Comparison of ENCODE assay signal across 27 cellular contexts in the genomic region with DNA sequence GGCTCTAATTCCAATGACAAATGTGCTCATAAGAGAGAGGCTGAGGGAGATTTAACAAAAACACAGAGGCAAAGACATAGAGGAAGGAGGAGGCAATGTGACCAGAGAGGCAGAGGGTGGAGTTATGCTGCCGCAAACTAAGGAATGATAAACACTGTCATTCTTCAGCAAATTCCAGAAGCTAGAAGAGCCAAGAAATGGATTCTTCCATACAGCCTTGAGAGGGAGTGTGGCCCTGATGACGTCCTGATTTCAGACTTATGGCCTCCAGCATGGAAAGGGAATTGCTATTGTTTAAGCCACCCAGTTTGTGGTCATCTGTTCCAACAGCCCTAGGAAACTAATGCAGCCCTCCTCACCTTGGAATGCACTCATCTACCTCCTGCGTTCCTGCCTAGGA. TPM values are rescaled to one million over a fixed set of nuclear protein-coding genes. Genes with fewer than 3 reads are reported as not detected.
A peak's percentile ranks its signal among the peaks of the same experiment; 100 is the strongest.
DNase-seq lines count a peak whose midpoint lies in the region; TF ChIP-seq lines count a peak whose summit lies in the region.
"Had no signal": no experiment of that assay in that cellular context is flagged by ENCODE, and none has a peak within 500 bp of the region (broad histone marks: within the 10 kb centered on the region; RNA-seq: fewer than 3 reads in every experiment).

No MANE protein-coding gene starts in this region.

- H3K4me1 ChIP-seq in SJCRH30 (no peaks in the 10 kb centered on the region), mammary epithelial cell (ENCODE audit: insufficient read depth, low read length) (no peaks in the 10 kb centered on the region)
- H3K4me1 ChIP-seq: A549 had no signal

- H3K27me3 Mint-ChIP-seq in glutamatergic neuron (ENCODE audit: unreplicated experiment): no peaks in the 10 kb centered on the region
- H3K27me3 Mint-ChIP-seq: brain had no signal

- dilution Hi-C loops in mammary epithelial cell (cut with HindIII; ENCODE audit: low sequenced_read_pairs): no loop called here

- no peaks in the 10 kb centered on the region for H3K79me2 ChIP-seq in mammary epithelial cell (ENCODE audit: insufficient read depth, low read length)

- no TSS peak for BruUV-seq in mammary epithelial cell (replicated peaks; lab: Mats Ljungman, UMichigan)

- H3K27ac Mint-ChIP-seq in glutamatergic neuron (ENCODE audit: unreplicated experiment): no peak overlapping the region
- H3K27ac Mint-ChIP-seq: brain had no signal

- H3K4me2 ChIP-seq in mammary epithelial cell (ENCODE audit: insufficient read depth, low read depth, low read length): no peak overlapping the region
- H3K4me2 ChIP-seq: A549 had no signal

- DNase-seq in AG04450 (ENCODE audit: low read depth, low spot score) (peak; percentile 62), EH (ENCODE audit: low read depth) (peak; percentile 64), brain microvascular endothelial cell (peak; percentile 25), iris pigment epithelial cell (ENCODE audit: low read depth) (peak; percentile 69), SJCRH30 (no peak), dorsolateral prefrontal cortex (no peak), glutamatergic neuron (no peak), mammary epithelial cell (no peak)
- DNase-seq: activated CD4-positive, alpha-beta T cell treated with anti-CD3 and anti-CD28 coated beads for 1 hour; activated CD8-positive, alpha-beta memory T cell treated with anti-CD3 and anti-CD28 coated beads for 24 hours; activated gamma-delta T cell; activated T-cell treated with anti-CD3 and anti-CD28 coated beads, Interleukin-2, amount 50 U/mL, for 1 hour; DMS79; effector CD4-positive, alpha-beta T cell; erythroblast; foreskin melanocyte; KG1; MG63; NCI-H1417 treated with DMSO at 0.1 percent for 48 hours; NCI-H2081 treated with DMSO at 0.1 percent for 48 hours; NCI-H774; stimulated activated naive CD4-positive, alpha-beta T cell treated with Interleukin-2 at 50 U/mL for 16 hours; T-helper 2 cell had no signal

- H2AFZ ChIP-seq in mammary epithelial cell (ENCODE audit: low read depth, low read length): no peak overlapping the region

- H3K4me3 Mint-ChIP-seq in glutamatergic neuron (ENCODE audit: unreplicated experiment): no peak overlapping the region
- H3K4me3 Mint-ChIP-seq: brain had no signal

- no peaks in the 10 kb centered on the region for H3K27me3 ChIP-seq in AG04450 (ENCODE audit: control insufficient read depth, insufficient read depth, low read length)
- H3K27me3 ChIP-seq in brain microvascular endothelial cell (replicated peaks): no peaks in the 10 kb centered on the region
- H3K27me3 ChIP-seq in SJCRH30: no peaks in the 10 kb centered on the region
- no peaks in the 10 kb centered on the region for H3K27me3 ChIP-seq in dorsolateral prefrontal cortex
- H3K27me3 ChIP-seq in mammary epithelial cell (ENCODE audit: insufficient read depth, low read length): no peaks in the 10 kb centered on the region
- H3K27me3 ChIP-seq: MG63 had no signal

- TF ChIP-seq CTCF in AG04450 (IDR thresholded peaks at IDR 0.05; ENCODE audit: low read depth, low read length): no peak
- no peak for TF ChIP-seq CTCF in brain microvascular endothelial cell (IDR thresholded peaks at IDR 0.05; ENCODE audit: low read depth, low read length, missing control alignments)
- TF ChIP-seq CTCF in dorsolateral prefrontal cortex (IDR thresholded peaks at IDR 0.05 in 54 of 56, conservative IDR thresholded peaks at IDR 0.05 in 2 of 56; ENCODE audit: low read depth in 1 of 56, partially characterized antibody in 56 of 56): no peak
- TF ChIP-seq CTCF in glutamatergic neuron (IDR thresholded peaks at IDR 0.05; ENCODE audit: partially characterized antibody, unreplicated experiment): no peak
- no peak for TF ChIP-seq CTCF in mammary epithelial cell (conservative IDR thresholded peaks at IDR 0.05 in 1 of 2, IDR thresholded peaks at IDR 0.05 in 1 of 2; ENCODE audit: extremely low read depth in 1 of 2, insufficient read depth in 1 of 2, low read depth in 1 of 2, low read length in 2 of 2)

- H3K4me3 ChIP-seq in AG04450 (ENCODE audit: low read depth, low read length): no peak overlapping the region
- H3K4me3 ChIP-seq in brain microvascular endothelial cell (ENCODE audit: low read depth, low read length): no peak overlapping the region
- H3K4me3 ChIP-seq in SJCRH30: no peak overlapping the region
- H3K4me3 ChIP-seq in dorsolateral prefrontal cortex: no peak overlapping the region
- H3K4me3 ChIP-seq in mammary epithelial cell (replicated peaks in 1 of 3; ENCODE audit: insufficient read depth in 1 of 3, low read depth in 2 of 3, low read length in 3 of 3): no peak overlapping the region
- H3K4me3 ChIP-seq: A549, MG63, SK-N-MC, thoracic aorta had no signal

- peak overlapping the region; percentile 72 for H3K27ac ChIP-seq in AG04450 (ENCODE audit: low read depth, low read length)
- H3K27ac ChIP-seq in brain microvascular endothelial cell: no peak overlapping the region
- no peak overlapping the region for H3K27ac ChIP-seq in SJCRH30
- H3K27ac ChIP-seq in dorsolateral prefrontal cortex: no peak overlapping the region
- H3K27ac ChIP-seq in mammary epithelial cell (ENCODE audit: insufficient read depth, low read depth, low read length): no peak overlapping the region
- H3K27ac ChIP-seq: A549, SK-N-MC, thoracic aorta had no signal

- CTCF ChIA-PET in AG04450 (lab: Charles Lee) (no interaction called here), mammary epithelial cell (lab: Charles Lee; ENCODE audit: low non-redundant PET) (no interaction called here)

- peaks cover 2% of the 10 kb centered on the region for H3K9me3 Mint-ChIP-seq in glutamatergic neuron (ENCODE audit: unreplicated experiment)
- H3K9me3 Mint-ChIP-seq: brain had no signal

- in situ Hi-C loops in brain microvascular endothelial cell (cut with HindIII; ENCODE audit: low pct_ligation_motif_present, low sequenced_read_pairs) (no loop called here), mammary epithelial cell (cut with MboI; ENCODE audit: low sequenced_read_pairs in 2 of 2) (no loop called here)

- 72% methylated on average over 3 of the region's 3 CpGs for WGBS in mammary epithelial cell (ENCODE audit: low coverage, missing lambda C conversion rate)

- intact Hi-C loops in dorsolateral prefrontal cortex (cut with DNase I): no loop called here
- intact Hi-C loops in mammary epithelial cell (cut with micrococcal nuclease): no loop called here

- no peaks in the 10 kb centered on the region for H4K20me1 ChIP-seq in mammary epithelial cell (ENCODE audit: insufficient read depth, low read length)

- H3K9ac ChIP-seq in mammary epithelial cell (ENCODE audit: insufficient read depth, low read length): no peak overlapping the region

- H3K9me3 ChIP-seq in AG04450 (ENCODE audit: control insufficient read depth, insufficient read depth, low read length) (no peaks in the 10 kb centered on the region), SJCRH30 (replicated peaks) (no peaks in the 10 kb centered on the region), mammary epithelial cell (replicated peaks; ENCODE audit: insufficient read depth, low read length) (no peaks in the 10 kb centered on the region)
- H3K9me3 ChIP-seq: A549, MG63, thoracic aorta had no signal

- no peaks in the 10 kb centered on the region for H3K4me1 Mint-ChIP-seq in glutamatergic neuron (ENCODE audit: low read depth, unreplicated experiment)
- H3K4me1 Mint-ChIP-seq: brain had no signal

- H3K36me3 Mint-ChIP-seq in glutamatergic neuron (ENCODE audit: unreplicated experiment): peaks cover 5% of the 10 kb centered on the region

- POLR2A ChIA-PET in AG04450 (lab: Yijun Ruan, JAX): no interaction called here

- H3K36me3 ChIP-seq in brain microvascular endothelial cell (replicated peaks) (no peaks in the 10 kb centered on the region), SJCRH30 (no peaks in the 10 kb centered on the region), mammary epithelial cell (ENCODE audit: insufficient read depth, low read length) (peaks cover 14% of the 10 kb centered on the region)

RNA-seq across cellular contexts. Expression of gene CD47, which starts 30.5 kb away (rescaled TPM):
- polyA plus RNA-seq in AG04450 (2011; rRNA removed): 87.4 and 108 TPM in 2 replicates
- polyA minus RNA-seq in AG04450 (2011; rRNA and poly(A)+ RNA removed): 44.7 and 89.4 TPM in 2 replicates
- total RNA-seq in SJCRH30 (2014; rRNA removed; shearing (Covaris generic)): 28.6 and 30.7 TPM in 2 replicates
- 100 to 1,000 TPM in 119 of 120 experiments, 10 to 100 TPM in 1; 66.8 to 236 (median 180) TPM for total RNA-seq in dorsolateral prefrontal cortex
- 507 TPM for total RNA-seq in glutamatergic neuron (ENCODE audit: unreplicated experiment)
- 10 to 100 TPM; 65.0 to 68.5 TPM for total RNA-seq in mammary epithelial cell
- 34.4 TPM for polyA plus RNA-seq in mammary epithelial cell
- polyA minus RNA-seq in mammary epithelial cell: 34.3 TPM

Comparison
In these comparisons a context has a peak if more than half of its experiments do, and no peak if none do; other contexts are left out.
1. DNase-seq: peak in AG04450 (single experiment), EH (single experiment), brain microvascular endothelial cell (single experiment) and iris pigment epithelial cell (single experiment); none in SJCRH30 (0 of 2), dorsolateral prefrontal cortex (0 of 10), glutamatergic neuron (single experiment) and mammary epithelial cell (single experiment).